Comparison of ENCODE assay signal across 15 cellular contexts in genomic region chr6:36917541-36918193, GRCh38. TPM values are rescaled to one million over a fixed set of nuclear protein-coding genes. Genes with fewer than 3 reads are reported as not detected.
DNase-seq lines count a peak whose midpoint lies in the region; FAIRE-seq and TF ChIP-seq lines count a peak whose summit lies in the region.
"Had no signal": no experiment of that assay in that cellular context is flagged by ENCODE, and none has a peak within 500 bp of the region (broad histone marks: within the 10 kb centered on the region; RNA-seq: fewer than 3 reads in every experiment).

No MANE protein-coding gene starts in this region.

- no peak overlapping the region for H2BK15ac ChIP-seq in mesenchymal stem cell (ENCODE audit: low read depth, poor library complexity, severe bottlenecking)

- H3K4me3 ChIP-seq in mesenchymal stem cell (ENCODE audit: insufficient read depth in 1 of 2, low read depth in 1 of 2, low read length in 2 of 2) (no peak overlapping the region), suprapubic skin (no peak overlapping the region)
- H3K4me3 ChIP-seq: HAP-1, mucosa of descending colon, spleen had no signal

- H3K4me2 ChIP-seq in mesenchymal stem cell (ENCODE audit: low read length, poor library complexity, severe bottlenecking) = no peak overlapping the region

- DNase-seq in GM04503 (ENCODE audit: low read depth) = peak; percentile 97
- no peak for DNase-seq in mesenchymal stem cell
- DNase-seq in suprapubic skin (ENCODE audit: low spot score in 2 of 2) = peak in 1 of 2 donors; percentile 80
- DNase-seq in T-helper 9 cell = no peak
- DNase-seq in HCEC 1CT = no peak
- DNase-seq in SKM-1 treated with dmso at 0.1 percent for 144 hours (lab: John Stamatoyannopoulos, UW; ENCODE audit: unreplicated experiment) = no peak
- no peak for DNase-seq in NCI-H1105 treated with DMSO at 0.1 percent for 48 hours (lab: John Stamatoyannopoulos, UW)
- DNase-seq: activated CD8-positive, alpha-beta T cell treated with anti-CD3 and anti-CD28 coated beads for 36 hours; activated naive CD4-positive, alpha-beta T cell treated with Interleukin-2 at 50 U/mL for 16 hours; mucosa of descending colon; NCI-H1694 treated with DMSO at 0.1 percent for 48 hours; OCI-M1; spleen had no signal

- H2AFZ ChIP-seq in mesenchymal stem cell (ENCODE audit: low read depth, low read length) = no peak overlapping the region

- peaks cover 10% of the 10 kb centered on the region for H3K4me1 ChIP-seq in mesenchymal stem cell (ENCODE audit: control insufficient read depth, insufficient read depth, low read depth, low read length)
- H3K4me1 ChIP-seq in suprapubic skin = peaks cover 35% of the 10 kb centered on the region
- H3K4me1 ChIP-seq: HAP-1 had no signal

- no peak overlapping the region for H2BK120ac ChIP-seq in mesenchymal stem cell (ENCODE audit: low read depth, low read length)

- H3K4ac ChIP-seq in mesenchymal stem cell (ENCODE audit: low read depth in 1 of 2, low read length in 2 of 2) = no peak overlapping the region

- H3K23ac ChIP-seq in mesenchymal stem cell (ENCODE audit: low read length in 2 of 2) = no peak overlapping the region

- H4K91ac ChIP-seq in mesenchymal stem cell (ENCODE audit: low read length) = no peak overlapping the region

- peaks cover 43 to 73% of the 10 kb centered on the region in 2 experiments for H3K36me3 ChIP-seq in mesenchymal stem cell (ENCODE audit: control insufficient read depth in 1 of 2, insufficient read depth in 2 of 2, low read depth in 1 of 2, low read length in 2 of 2)
- peaks cover 54% of the 10 kb centered on the region for H3K36me3 ChIP-seq in suprapubic skin

- H3K27me3 ChIP-seq in mesenchymal stem cell (ENCODE audit: control insufficient read depth in 1 of 2, insufficient read depth in 1 of 2, low read length in 2 of 2) (no peaks in the 10 kb centered on the region), suprapubic skin (no peaks in the 10 kb centered on the region)
- H3K27me3 ChIP-seq: spleen had no signal

- 100% methylated on average over 8 of the region's 10 CpGs for WGBS in mesenchymal stem cell
- WGBS in suprapubic skin = 75% methylated on average over 10 of the region's 10 CpGs

- peaks cover 2% of the 10 kb centered on the region for H3K79me1 ChIP-seq in mesenchymal stem cell (replicated peaks; ENCODE audit: low read length, poor library complexity, severe bottlenecking)

- H3K9me3 ChIP-seq in mesenchymal stem cell (ENCODE audit: control insufficient read depth, low read length) (no peaks in the 10 kb centered on the region), suprapubic skin (no peaks in the 10 kb centered on the region)
- H3K9me3 ChIP-seq: HAP-1, mucosa of descending colon, spleen had no signal

- H3K27ac ChIP-seq in mesenchymal stem cell (ENCODE audit: low read length, poor library complexity, severe bottlenecking) = no peak overlapping the region
- peak overlapping the region; percentile 67 for H3K27ac ChIP-seq in suprapubic skin
- H3K27ac ChIP-seq: spleen had no signal

- no peak overlapping the region for H2BK12ac ChIP-seq in mesenchymal stem cell (ENCODE audit: low read length in 2 of 2)

- no peak for TF ChIP-seq EP300 in suprapubic skin (IDR thresholded peaks at IDR 0.05)

- TF ChIP-seq CTCF in suprapubic skin (IDR thresholded peaks at IDR 0.05) = no peak

- H2AK5ac ChIP-seq in mesenchymal stem cell (ENCODE audit: low read length, severe bottlenecking) = no peak overlapping the region

- H2BK5ac ChIP-seq in mesenchymal stem cell (ENCODE audit: low read depth, low read length, poor library complexity, severe bottlenecking) = no peak overlapping the region

- no peak overlapping the region for H3K18ac ChIP-seq in mesenchymal stem cell (ENCODE audit: low read depth in 1 of 2, low read length in 2 of 2)

- TF ChIP-seq POLR2A in suprapubic skin (IDR thresholded peaks at IDR 0.05) = no peak

- no peak overlapping the region for H3K14ac ChIP-seq in mesenchymal stem cell (ENCODE audit: low read length in 2 of 2)

- H3K9ac ChIP-seq in mesenchymal stem cell (ENCODE audit: low read length) = peak overlapping the region; percentile 50

- FAIRE-seq in endometrium (lab: Jason Lieb, UNC) = peak; percentile 29

- H4K8ac ChIP-seq in mesenchymal stem cell (ENCODE audit: low read length) = no peak overlapping the region

RNA-seq across cellular contexts. Expression of gene C6orf89, which starts 31.9 kb away (rescaled TPM):
- polyA plus RNA-seq in mesenchymal stem cell (2013, experiment 1 of 2) = 42.2 TPM
- polyA plus RNA-seq in mesenchymal stem cell (2013, experiment 2 of 2) = 44.0 TPM
- total RNA-seq in suprapubic skin = 10 to 100 TPM; 29.8 to 42.1 (median 37.9) TPM

RNA-seq across cellular contexts. Expression of gene PI16, which starts 36.9 kb away (rescaled TPM):
- not detected for polyA plus RNA-seq in mesenchymal stem cell (2013, experiment 1 of 2)
- not detected for polyA plus RNA-seq in mesenchymal stem cell (2013, experiment 2 of 2)
- 10 to 100 TPM in 1 of 4 donors, 1 to 10 TPM in 3; 2.8 to 17.2 (median 3.9) TPM for total RNA-seq in suprapubic skin
- total RNA-seq: activated CD8-positive, alpha-beta T cell treated with anti-CD3 and anti-CD28 coated beads for 36 hours had no signal

RNA-seq across cellular contexts. Expression of gene PPIL1, which starts 43.1 kb away (rescaled TPM):
- polyA plus RNA-seq in mesenchymal stem cell (2013, experiment 1 of 2) = 33.0 TPM
- 34.8 TPM for polyA plus RNA-seq in mesenchymal stem cell (2013, experiment 2 of 2)
- total RNA-seq in suprapubic skin = 10 to 100 TPM in 1 of 4 donors, 1 to 10 TPM in 3; 4.1 to 16.6 (median 7.7) TPM
